1 cellular context compared by ENCODE assay signal in the genomic region with DNA sequence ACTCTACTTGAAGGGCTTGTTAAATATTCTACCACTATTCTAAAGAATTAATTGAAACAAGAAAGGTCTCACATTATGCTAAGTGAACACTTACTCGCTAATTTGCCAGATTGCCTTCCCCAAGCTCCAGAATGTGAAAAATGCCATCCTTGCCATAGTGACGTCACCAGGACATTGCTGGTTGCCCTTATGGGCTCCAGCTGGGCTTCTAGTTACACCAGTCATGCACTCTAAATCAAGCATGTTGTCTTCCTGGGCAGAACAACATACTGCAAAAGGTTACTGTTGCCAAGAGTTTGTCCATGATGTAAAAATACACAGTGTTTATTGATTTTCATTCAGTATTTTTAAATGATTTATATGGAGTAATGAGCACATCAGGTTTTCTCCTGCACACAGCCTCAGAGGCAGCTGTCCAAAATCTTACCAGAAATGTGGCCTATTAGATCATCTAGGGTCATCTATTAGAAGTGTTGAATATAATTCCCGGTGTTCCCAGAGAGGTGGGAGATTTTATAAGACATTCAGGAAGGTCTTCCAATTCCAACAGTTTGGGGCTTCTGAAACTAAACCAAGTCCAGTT.
TF ChIP-seq lines count a peak whose summit lies in the region.

No MANE protein-coding gene starts in this region.

TF ChIP-seq in SK-N-SH, 30 proteins besides CTCF, POLR2A, EP300 and RAD21 (continued from another document):
- TF ChIP-seq, protein P1, sequence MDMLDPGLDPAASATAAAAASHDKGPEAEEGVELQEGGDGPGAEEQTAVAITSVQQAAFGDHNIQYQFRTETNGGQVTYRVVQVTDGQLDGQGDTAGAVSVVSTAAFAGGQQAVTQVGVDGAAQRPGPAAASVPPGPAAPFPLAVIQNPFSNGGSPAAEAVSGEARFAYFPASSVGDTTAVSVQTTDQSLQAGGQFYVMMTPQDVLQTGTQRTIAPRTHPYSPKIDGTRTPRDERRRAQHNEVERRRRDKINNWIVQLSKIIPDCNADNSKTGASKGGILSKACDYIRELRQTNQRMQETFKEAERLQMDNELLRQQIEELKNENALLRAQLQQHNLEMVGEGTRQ (IDR thresholded peaks at IDR 0.05; ENCODE audit: borderline replicate concordance, low read depth, low read length): no peak
